Comparison of ENCODE assay signal across 11 cellular contexts in the genomic region with DNA sequence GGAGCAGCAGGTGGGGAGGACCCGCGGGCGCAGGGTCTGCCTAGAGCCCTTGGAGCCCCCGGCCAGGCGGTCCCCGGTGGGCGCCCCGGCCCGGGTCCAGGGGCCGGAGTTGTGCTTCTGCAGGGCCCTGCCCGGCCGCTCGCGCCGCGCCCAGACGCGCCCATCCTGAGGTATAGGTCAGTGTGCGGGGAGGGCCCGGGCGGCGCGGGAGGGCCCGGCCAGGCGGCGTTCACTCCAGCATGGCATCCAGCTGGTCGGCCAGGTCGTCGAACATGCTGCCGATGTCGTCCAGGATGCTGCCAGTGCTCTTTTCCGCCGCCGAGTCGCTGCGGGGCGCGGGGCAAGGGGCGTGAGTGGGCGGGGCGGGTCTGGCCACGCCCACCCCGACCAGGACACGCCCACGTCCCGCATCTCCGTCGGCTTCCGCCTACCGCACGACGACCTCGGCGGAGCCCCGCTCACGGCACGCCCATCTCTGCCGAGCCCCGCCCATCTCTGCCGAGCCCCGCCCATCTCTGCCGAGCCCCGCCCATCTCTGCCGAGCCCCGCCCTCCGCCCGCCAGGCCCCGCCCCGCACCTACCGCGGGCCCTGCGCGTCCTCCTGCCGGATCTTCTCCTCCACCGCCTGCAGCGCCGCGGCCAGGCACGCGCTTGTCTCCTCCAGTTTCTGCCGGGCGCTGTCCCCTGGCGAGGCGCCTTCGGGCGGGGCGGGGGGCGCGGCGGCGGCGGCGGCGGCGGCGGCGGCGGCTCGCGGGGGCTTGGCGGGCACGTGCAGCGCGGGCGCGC. TPM values are rescaled to one million over a fixed set of nuclear protein-coding genes. Genes with fewer than 3 reads are reported as not detected.
DNase-seq lines count a peak whose midpoint lies in the region; ATAC-seq and TF ChIP-seq lines count a peak whose summit lies in the region.
"Had no signal": no experiment of that assay in that cellular context is flagged by ENCODE, and none has a peak within 500 bp of the region (broad histone marks: within the 10 kb centered on the region; RNA-seq: fewer than 3 reads in every experiment).

No MANE protein-coding gene starts in this region.

- intact Hi-C loops in activated CD4-positive, alpha-beta T cell treated with anti-CD3 and anti-CD28 coated beads, Interleukin-2, amount 10 ng/mL, durations not matched to agents 24 days and 14 days (cut with micrococcal nuclease) = no loop called here

- no peaks in the 10 kb centered on the region for H3K9me3 ChIP-seq in endodermal cell (ENCODE audit: control insufficient read depth, low read length)
- H3K9me3 ChIP-seq: upper lobe of left lung had no signal

- peaks cover 14% of the 10 kb centered on the region for H3K36me3 ChIP-seq in H7 (replicated peaks; ENCODE audit: control insufficient read depth, insufficient read depth, low read length)
- peaks cover 5% of the 10 kb centered on the region for H3K36me3 ChIP-seq in endodermal cell (ENCODE audit: control insufficient read depth, insufficient read depth, low read length)

- H3K9me3 Mint-ChIP-seq in activated CD4-positive, alpha-beta T cell treated with anti-CD3 and anti-CD28 coated beads, Interleukin-2, amount 10 ng/mL, durations not matched to agents 24 days and 14 days = no peaks in the 10 kb centered on the region
- H3K9me3 Mint-ChIP-seq in endodermal cell = no peaks in the 10 kb centered on the region
- H3K9me3 Mint-ChIP-seq in HFFc6 = no peaks in the 10 kb centered on the region

- TF ChIP-seq CTCF in endodermal cell (conservative IDR thresholded peaks at IDR 0.05) (no peak), HFFc6 (IDR thresholded peaks at IDR 0.05) (no peak)

- H3K4me1 ChIP-seq in endodermal cell (ENCODE audit: control insufficient read depth, insufficient read depth, low read length) = no peaks in the 10 kb centered on the region

- H3K4me3 Mint-ChIP-seq in activated CD4-positive, alpha-beta T cell treated with anti-CD3 and anti-CD28 coated beads, Interleukin-2, amount 10 ng/mL, durations not matched to agents 24 days and 14 days = no peak overlapping the region
- no peak overlapping the region for H3K4me3 Mint-ChIP-seq in endodermal cell
- H3K4me3 Mint-ChIP-seq in HFFc6 = no peak overlapping the region

- no peak overlapping the region for H3K27ac ChIP-seq in endodermal cell (ENCODE audit: low read depth, low read length)
- H3K27ac ChIP-seq: upper lobe of left lung had no signal

- no peak overlapping the region for H3K4me3 ChIP-seq in H7 (ENCODE audit: insufficient read depth, low read depth, low read length)
- no peak overlapping the region for H3K4me3 ChIP-seq in endodermal cell (ENCODE audit: low read length)
- H3K4me3 ChIP-seq: lung, upper lobe of left lung had no signal

- ATAC-seq in HG03039 (IDR thresholded peaks at IDR 0.05; ENCODE audit: unreplicated experiment) = no peak

- H3K27me3 ChIP-seq in H7 (ENCODE audit: control insufficient read depth, insufficient read depth, low read length) = 0 out of 2 replicates have a peak, but pooled peaks cover 3% of the 10 kb centered on the region
- H3K27me3 ChIP-seq in endodermal cell (ENCODE audit: control insufficient read depth, insufficient read depth, low read length, poor library complexity, severe bottlenecking) = no peaks in the 10 kb centered on the region
- H3K27me3 ChIP-seq: upper lobe of left lung had no signal

- no peak overlapping the region for H3K27ac Mint-ChIP-seq in activated CD4-positive, alpha-beta T cell treated with anti-CD3 and anti-CD28 coated beads, Interleukin-2, amount 10 ng/mL, durations not matched to agents 24 days and 14 days
- H3K27ac Mint-ChIP-seq in endodermal cell (no peak overlapping the region), HFFc6 (no peak overlapping the region)

- no peaks in the 10 kb centered on the region for H3K27me3 Mint-ChIP-seq in activated CD4-positive, alpha-beta T cell treated with anti-CD3 and anti-CD28 coated beads, Interleukin-2, amount 10 ng/mL, durations not matched to agents 24 days and 14 days
- H3K27me3 Mint-ChIP-seq in endodermal cell (ENCODE audit: insufficient read depth) (no peaks in the 10 kb centered on the region), HFFc6 (ENCODE audit: insufficient read depth) (peaks cover 6% of the 10 kb centered on the region)

- no peak overlapping the region for H3K9ac ChIP-seq in endodermal cell (ENCODE audit: extremely low read depth, low read length, poor library complexity, severe bottlenecking)

- H3K36me3 Mint-ChIP-seq in activated CD4-positive, alpha-beta T cell treated with anti-CD3 and anti-CD28 coated beads, Interleukin-2, amount 10 ng/mL, durations not matched to agents 24 days and 14 days (ENCODE audit: low read depth) = peaks cover 12% of the 10 kb centered on the region
- H3K36me3 Mint-ChIP-seq in endodermal cell (ENCODE audit: low read depth) = peaks cover 21% of the 10 kb centered on the region
- peaks cover 19% of the 10 kb centered on the region for H3K36me3 Mint-ChIP-seq in HFFc6 (ENCODE audit: low read depth)

- WGBS in endodermal cell (ENCODE audit: insufficient coverage in 1 of 2, insufficient read length in 1 of 2), 2 experiments = 75 to 76% methylated on average over 15 to 103 of the region's 106 CpGs

- no peaks in the 10 kb centered on the region for H3K4me1 Mint-ChIP-seq in activated CD4-positive, alpha-beta T cell treated with anti-CD3 and anti-CD28 coated beads, Interleukin-2, amount 10 ng/mL, durations not matched to agents 24 days and 14 days
- no peaks in the 10 kb centered on the region for H3K4me1 Mint-ChIP-seq in endodermal cell
- no peaks in the 10 kb centered on the region for H3K4me1 Mint-ChIP-seq in HFFc6 (ENCODE audit: low read depth)

- DNase-seq in H7 (peak; percentile 99), endodermal cell (peak; percentile 94), HFFc6 (no peak), HuH-7.5 (ENCODE audit: low spot score) (no peak), Ammon's horn (ENCODE audit: low spot score) (no peak)
- peak; percentile 76 for DNase-seq in activated CD4-positive, alpha-beta T cell treated with anti-CD3 and anti-CD28 coated beads, Interleukin-2, amount 10 ng/mL, durations not matched to agents 24 days and 14 days
- peak; percentile 28 for DNase-seq in stimulated activated CD4-positive, alpha-beta T cell treated with anti-CD3 and anti-CD28 coated beads, Interleukin-12 subunit alpha, Interleukin-12 subunit beta, amount 100 ng/mL, for 4 hours
- DNase-seq: NCI-H446 treated with DMSO at 0.1 percent for 48 hours had no signal

RNA-seq across cellular contexts. Expression of a gene that starts 17.9 kb away (rescaled TPM):
- 1.5 and 2.0 TPM in 2 replicates for total RNA-seq in H7 (2014; rRNA removed; shearing (Covaris generic))
- 2.2 and 2.3 TPM in 2 replicates for total RNA-seq in activated CD4-positive, alpha-beta T cell treated with anti-CD3 and anti-CD28 coated beads, Interleukin-2, amount 10 ng/mL, durations not matched to agents 24 days and 14 days
- total RNA-seq in endodermal cell = 1 to 10 TPM; 8.2 to 9.7 TPM
- 11.9 TPM for polyA plus RNA-seq in endodermal cell (2013, experiment 1 of 2)
- 9.7 TPM for polyA plus RNA-seq in endodermal cell (2013, experiment 2 of 2)
- under 1 TPM; 0.06 to 0.56 (median 0.11) TPM for total RNA-seq in HFFc6 (2021; fragmentation: NEBNext Ultra II Directional; extraction: Animal tissue kit (Norgen Biotek cat#: 25700))

RNA-seq across cellular contexts. Expression of a gene that starts 22.9 kb away (rescaled TPM):
- 147 and 153 TPM in 2 replicates for total RNA-seq in H7 (2014; rRNA removed; shearing (Covaris generic))
- 68.7 and 80.3 TPM in 2 replicates for total RNA-seq in activated CD4-positive, alpha-beta T cell treated with anti-CD3 and anti-CD28 coated beads, Interleukin-2, amount 10 ng/mL, durations not matched to agents 24 days and 14 days
- total RNA-seq in endodermal cell = 100 to 1,000 TPM; 108 to 110 TPM
- 54.6 TPM for polyA plus RNA-seq in endodermal cell (2013, experiment 1 of 2)
- 52.1 TPM for polyA plus RNA-seq in endodermal cell (2013, experiment 2 of 2)
- 10 to 100 TPM; 81.4 to 88.3 (median 85.3) TPM for total RNA-seq in HFFc6 (2021; fragmentation: NEBNext Ultra II Directional; extraction: Animal tissue kit (Norgen Biotek cat#: 25700))

RNA-seq across cellular contexts. Expression of a gene that starts 26.7 kb away (rescaled TPM):
- total RNA-seq in H7 (2014; rRNA removed; shearing (Covaris generic)) = 25.4 and 28.6 TPM in 2 replicates
- 65.2 and 70.3 TPM in 2 replicates for total RNA-seq in activated CD4-positive, alpha-beta T cell treated with anti-CD3 and anti-CD28 coated beads, Interleukin-2, amount 10 ng/mL, durations not matched to agents 24 days and 14 days
- 10 to 100 TPM; 60.3 to 70.8 TPM for total RNA-seq in endodermal cell
- polyA plus RNA-seq in endodermal cell (2013, experiment 1 of 2) = 64.9 TPM
- polyA plus RNA-seq in endodermal cell (2013, experiment 2 of 2) = 61.5 TPM
- total RNA-seq in HFFc6 (2021; fragmentation: NEBNext Ultra II Directional; extraction: Animal tissue kit (Norgen Biotek cat#: 25700)) = 10 to 100 TPM; 32.7 to 39.4 (median 37.5) TPM

RNA-seq across cellular contexts. Expression of a gene that starts 30.1 kb away (rescaled TPM):
- total RNA-seq in H7 (2014; rRNA removed; shearing (Covaris generic)) = 9.2 and 10.7 TPM in 2 replicates
- total RNA-seq in activated CD4-positive, alpha-beta T cell treated with anti-CD3 and anti-CD28 coated beads, Interleukin-2, amount 10 ng/mL, durations not matched to agents 24 days and 14 days = 0.83 and 1.0 TPM in 2 replicates
- 1 to 10 TPM; 3.2 to 4.9 TPM for total RNA-seq in endodermal cell
- 5.8 TPM for polyA plus RNA-seq in endodermal cell (2013, experiment 1 of 2)
- 4.6 TPM for polyA plus RNA-seq in endodermal cell (2013, experiment 2 of 2)
- total RNA-seq in HFFc6 (2021; fragmentation: NEBNext Ultra II Directional; extraction: Animal tissue kit (Norgen Biotek cat#: 25700)) = 1 to 10 TPM in 1 of 6 experiments, under 1 TPM in 5; 0.31 to 1.2 (median 0.65) TPM

RNA-seq across cellular contexts. Expression of a gene that starts 32.1 kb away (rescaled TPM):
- total RNA-seq in H7 (2014; rRNA removed; shearing (Covaris generic)) = 3.9 and 7.4 TPM in 2 replicates
- 22.2 and 23.1 TPM in 2 replicates for total RNA-seq in activated CD4-positive, alpha-beta T cell treated with anti-CD3 and anti-CD28 coated beads, Interleukin-2, amount 10 ng/mL, durations not matched to agents 24 days and 14 days
- total RNA-seq in endodermal cell = 10 to 100 TPM in 1 of 2 donors, 1 to 10 TPM in 1; 7.7 to 15.0 TPM
- 17.3 TPM for polyA plus RNA-seq in endodermal cell (2013, experiment 1 of 2)
- polyA plus RNA-seq in endodermal cell (2013, experiment 2 of 2) = 15.4 TPM
- total RNA-seq in HFFc6 (2021; fragmentation: NEBNext Ultra II Directional; extraction: Animal tissue kit (Norgen Biotek cat#: 25700)) = 1 to 10 TPM; 1.1 to 2.6 (median 1.8) TPM

Comparison
In these comparisons a context has a peak if more than half of its experiments do, and no peak if none do; other contexts are left out.
1. DNase-seq: peak in H7 (single experiment), activated CD4-positive, alpha-beta T cell treated with anti-CD3 and anti-CD28 coated beads, Interleukin-2, amount 10 ng/mL, durations not matched to agents 24 days and 14 days (single experiment), endodermal cell (single experiment) and stimulated activated CD4-positive, alpha-beta T cell treated with anti-CD3 and anti-CD28 coated beads, Interleukin-12 subunit alpha, Interleukin-12 subunit beta, amount 100 ng/mL, for 4 hours (single experiment); none in HFFc6 (single experiment), HuH-7.5 (single experiment) and Ammon's horn (single experiment).